Comparison of ENCODE assay signal across 8 cellular contexts in the genomic region with DNA sequence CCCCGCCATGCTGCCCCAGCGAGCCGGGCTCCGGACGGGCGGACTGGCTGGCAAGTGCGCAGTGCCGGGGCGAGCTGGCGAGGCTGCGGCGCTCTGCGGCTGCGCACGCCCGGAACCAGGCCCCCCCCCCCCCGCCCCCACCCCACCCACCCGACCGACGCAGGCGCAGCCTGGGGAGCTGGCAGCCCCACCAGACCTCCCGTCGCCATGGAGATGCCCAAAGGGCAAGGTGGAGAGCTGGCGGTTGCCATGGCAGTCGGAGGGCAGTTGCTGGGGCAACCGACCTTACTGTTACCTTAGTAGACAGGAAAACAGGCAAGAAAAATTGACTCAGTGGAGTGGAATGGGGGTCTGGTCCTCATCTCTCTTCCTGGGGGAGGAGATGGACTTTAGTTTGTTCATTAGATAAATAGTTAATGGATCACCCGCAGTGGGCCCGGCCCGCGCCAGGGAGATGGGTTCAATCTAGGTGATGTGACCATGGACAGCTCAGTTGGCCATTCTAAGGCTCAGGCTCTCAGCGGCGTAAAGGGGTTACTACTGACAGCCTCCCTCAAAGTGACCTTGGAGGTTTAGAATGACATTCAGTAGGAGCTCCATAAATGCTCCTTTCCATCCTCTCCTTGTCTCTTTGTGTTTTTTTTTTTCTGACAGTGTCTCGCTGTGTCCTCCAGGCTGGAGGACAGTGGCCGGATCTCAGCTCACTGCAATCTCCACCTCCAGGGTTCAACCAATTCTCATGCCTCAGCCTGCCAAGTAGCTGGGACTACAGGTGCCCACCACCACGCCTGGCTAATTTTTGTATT. TPM values are rescaled to one million over a fixed set of nuclear protein-coding genes. Genes with fewer than 3 reads are reported as not detected.
DNase-seq lines count a peak whose midpoint lies in the region; ATAC-seq and TF ChIP-seq lines count a peak whose summit lies in the region.

A gene with protein sequence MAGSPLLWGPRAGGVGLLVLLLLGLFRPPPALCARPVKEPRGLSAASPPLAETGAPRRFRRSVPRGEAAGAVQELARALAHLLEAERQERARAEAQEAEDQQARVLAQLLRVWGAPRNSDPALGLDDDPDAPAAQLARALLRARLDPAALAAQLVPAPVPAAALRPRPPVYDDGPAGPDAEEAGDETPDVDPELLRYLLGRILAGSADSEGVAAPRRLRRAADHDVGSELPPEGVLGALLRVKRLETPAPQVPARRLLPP (minus strand): TSS at position 87 of the 806 bp plus-strand sequence. CDS start 78 bp downstream, at position 9.

- peak within 1 kb of the TSS; percentile 38 for H3K4me3 ChIP-seq in effector memory CD4-positive, alpha-beta T cell (ENCODE audit: insufficient read depth, low read depth, low read length, poor library complexity, severe bottlenecking)
- peak within 1 kb of the TSS; percentile 25 for H3K4me3 ChIP-seq in ovary

- H3K36me3 ChIP-seq in effector memory CD4-positive, alpha-beta T cell (ENCODE audit: control insufficient read depth, insufficient read depth, low read length) = no peaks in the 10 kb centered on the region
- no peaks in the 10 kb centered on the region for H3K36me3 ChIP-seq in ovary

- TF ChIP-seq POLR2A in ovary (IDR thresholded peaks at IDR 0.05) = no peak

- intact Hi-C loops in ovary (cut with DNase I) = no loop called here

- H3K27ac ChIP-seq in effector memory CD4-positive, alpha-beta T cell (ENCODE audit: insufficient read depth, low read length, poor library complexity, severe bottlenecking) = no peak within 1 kb of the TSS
- H3K27ac ChIP-seq in ovary = no peak within 1 kb of the TSS

- ATAC-seq in HG03135 (IDR thresholded peaks at IDR 0.05; ENCODE audit: unreplicated experiment) = no peak

- peaks cover 8% of the 10 kb centered on the region for H3K4me1 ChIP-seq in effector memory CD4-positive, alpha-beta T cell (ENCODE audit: control insufficient read depth, insufficient read depth, low read length, poor library complexity, severe bottlenecking)
- no peaks in the 10 kb centered on the region for H3K4me1 ChIP-seq in ovary (ENCODE audit: insufficient read depth)

- no peak for TF ChIP-seq EP300 in ovary (IDR thresholded peaks at IDR 0.05)

- no peaks in the 10 kb centered on the region for H3K27me3 ChIP-seq in effector memory CD4-positive, alpha-beta T cell (replicated peaks; ENCODE audit: control insufficient read depth, insufficient read depth, low read length, poor library complexity, severe bottlenecking)
- no peaks in the 10 kb centered on the region for H3K27me3 ChIP-seq in ovary

- 31 to 62% (median 33%) methylated on average over 22 to 35 of the region's 35 CpGs for WGBS in ovary, 3 donors

- no peaks in the 10 kb centered on the region for H3K9me3 ChIP-seq in effector memory CD4-positive, alpha-beta T cell (ENCODE audit: control insufficient read depth, low read length)
- no peaks in the 10 kb centered on the region for H3K9me3 ChIP-seq in ovary

- no peak for TF ChIP-seq CTCF in ovary (IDR thresholded peaks at IDR 0.05)

- peak; percentile 27 for DNase-seq in stimulated activated CD8-positive, alpha-beta memory T cell treated with anti-CD3 and anti-CD28 coated beads, Interleukin-12 subunit alpha, Interleukin-12 subunit beta, amount 100 ng/mL, for 4 hours (ENCODE audit: low read depth)
- DNase-seq in stimulated activated CD8-positive, alpha-beta memory T cell treated with anti-CD3 and anti-CD28 coated beads, Interleukin-4, amount 100 ng/mL, for 48 hours = no peak
- DNase-seq in SW480 (ENCODE audit: low spot score) = peak; percentile 65
- peak; percentile 2 to 23 (median 19) for DNase-seq in effector memory CD4-positive, alpha-beta T cell
- DNase-seq in ovary = no peak
- no peak for DNase-seq in AG08396 (ENCODE audit: low spot score)
- DNase-seq in GDM1 (lab: John Stamatoyannopoulos, UW) = no peak

RNA-seq across cellular contexts. Expression of the gene that starts here (rescaled TPM):
- total RNA-seq in ovary = 10 to 100 TPM in 1 of 7 donors, 1 to 10 TPM in 2, under 1 TPM in 4; 0.43 to 10.6 (median 0.84) TPM
- under 1 TPM in 1 of 2 donors, not detected in 1; 0.41 TPM for polyA plus RNA-seq in ovary

Comparison
In these comparisons a context has a peak if more than half of its experiments do, and no peak if none do; other contexts are left out.
1. DNase-seq: peak in stimulated activated CD8-positive, alpha-beta memory T cell treated with anti-CD3 and anti-CD28 coated beads, Interleukin-12 subunit alpha, Interleukin-12 subunit beta, amount 100 ng/mL, for 4 hours (single experiment), SW480 (single experiment) and effector memory CD4-positive, alpha-beta T cell (3 of 3); none in stimulated activated CD8-positive, alpha-beta memory T cell treated with anti-CD3 and anti-CD28 coated beads, Interleukin-4, amount 100 ng/mL, for 48 hours (single experiment), ovary (0 of 5), AG08396 (single experiment) and GDM1 (single experiment).